Comparison of ENCODE assay signal across 18 cellular contexts in the genomic region with DNA sequence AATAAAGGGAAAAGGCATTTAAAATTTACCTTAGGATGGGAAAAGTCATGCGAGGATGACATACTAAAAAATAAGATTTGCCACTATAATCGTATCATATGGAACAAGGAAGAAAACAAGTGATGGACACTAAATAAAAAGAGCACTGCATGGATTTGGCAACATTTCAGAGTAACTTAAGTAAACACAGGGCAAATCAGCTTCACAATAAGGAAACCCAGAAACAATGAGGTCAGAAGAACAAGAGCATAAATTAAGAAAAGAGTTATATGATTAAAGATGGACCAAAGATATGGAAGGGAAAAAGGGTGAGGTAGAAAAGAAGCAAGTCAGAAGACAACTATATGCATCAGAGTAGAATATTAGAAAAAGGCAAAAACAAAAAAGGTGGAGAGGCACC. TPM values are rescaled to one million over a fixed set of nuclear protein-coding genes. Genes with fewer than 3 reads are reported as not detected.
DNase-seq lines count a peak whose midpoint lies in the region; ATAC-seq and TF ChIP-seq lines count a peak whose summit lies in the region.
"Had no signal": no experiment of that assay in that cellular context is flagged by ENCODE, and none has a peak within 500 bp of the region (broad histone marks: within the 10 kb centered on the region; RNA-seq: fewer than 3 reads in every experiment).

No MANE protein-coding gene starts in this region.

- intact Hi-C loops in mucosa of descending colon (cut with DNase I, micrococcal nuclease) = no loop called here

- H4K12ac ChIP-seq in trophoblast cell (ENCODE audit: low read depth, low read length) = no peak overlapping the region

- WGBS in trophoblast cell (ENCODE audit: extremely low coverage, insufficient coverage, insufficient read length) = no CpG with 5 or more reads among the region's 2 CpGs

- H3K4ac ChIP-seq in trophoblast cell (ENCODE audit: low read depth, low read length) = no peak overlapping the region

- H2AFZ ChIP-seq in trophoblast cell (ENCODE audit: insufficient read depth, low read length, poor library complexity) = no peak overlapping the region
- H2AFZ ChIP-seq: GM23338 had no signal

- H3K36me3 ChIP-seq in mucosa of descending colon (ENCODE audit: low read depth) = no peaks in the 10 kb centered on the region
- peaks cover 2 to 4% of the 10 kb centered on the region in 2 experiments for H3K36me3 ChIP-seq in trophoblast cell (ENCODE audit: control insufficient read depth in 1 of 2, insufficient read depth in 2 of 2, low read length in 2 of 2)

- H3K27me3 ChIP-seq in trophoblast cell (ENCODE audit: insufficient read depth, low read length) = no peaks in the 10 kb centered on the region

- H3K9ac ChIP-seq in trophoblast cell (ENCODE audit: low read length) = no peak overlapping the region

- no peak overlapping the region for H4K91ac ChIP-seq in trophoblast cell (ENCODE audit: low read depth, low read length)

- H3K79me1 ChIP-seq in trophoblast cell (ENCODE audit: low read length) = no peaks in the 10 kb centered on the region

- no peak overlapping the region for H3K4me3 ChIP-seq in LNCaP clone FGC (ENCODE audit: low read depth, low read length)
- no peak overlapping the region for H3K4me3 ChIP-seq in mucosa of descending colon
- H3K4me3 ChIP-seq in trophoblast cell (ENCODE audit: low read depth, low read length) = no peak overlapping the region
- H3K4me3 ChIP-seq: GM23338 had no signal

- no peaks in the 10 kb centered on the region for H3K79me2 ChIP-seq in trophoblast cell (ENCODE audit: control insufficient read depth, insufficient read depth, low read length, poor library complexity)

- H2BK12ac ChIP-seq in trophoblast cell (ENCODE audit: low read length) = no peak overlapping the region

- H3K23ac ChIP-seq in trophoblast cell (ENCODE audit: low read length) = no peak overlapping the region

- H3K4me1 ChIP-seq in mucosa of descending colon (ENCODE audit: low read depth) (peaks cover 10% of the 10 kb centered on the region), trophoblast cell (ENCODE audit: control insufficient read depth in 1 of 2, insufficient read depth in 2 of 2, low read length in 2 of 2) (no peaks in the 10 kb centered on the region)

- TF ChIP-seq CTCF in LNCaP clone FGC (IDR thresholded peaks at IDR 0.05; ENCODE audit: control insufficient read depth, extremely low read depth, insufficient read depth) (no peak), VCaP (conservative IDR thresholded peaks at IDR 0.05) (no peak), mucosa of descending colon (IDR thresholded peaks at IDR 0.05) (no peak)

- H3K14ac ChIP-seq in trophoblast cell (ENCODE audit: low read length) = no peak overlapping the region

- no peak overlapping the region for H2BK5ac ChIP-seq in trophoblast cell (ENCODE audit: low read depth, low read length, poor library complexity)

- H3K27ac ChIP-seq in VCaP (peak overlapping the region; percentile 46), trophoblast cell (ENCODE audit: low read depth, low read length) (no peak overlapping the region)

- ATAC-seq in mucosa of descending colon = peak; percentile 68
- ATAC-seq in GM21786 (IDR thresholded peaks at IDR 0.05; ENCODE audit: unreplicated experiment) = no peak
- ATAC-seq in GM21526 (IDR thresholded peaks at IDR 0.05; ENCODE audit: low FRiP score, unreplicated experiment) = no peak
- ATAC-seq: GM23338, HCT116 had no signal

- no peak overlapping the region for H2BK120ac ChIP-seq in trophoblast cell (ENCODE audit: insufficient read depth, low read length, poor library complexity)

- no peak overlapping the region for H2AK5ac ChIP-seq in trophoblast cell (ENCODE audit: low read length)

- peak; percentile 39 for DNase-seq in LNCaP clone FGC (ENCODE audit: low read depth)
- DNase-seq in dermis blood vessel endothelial cell = peak; percentile 9
- DNase-seq in mucosa of descending colon = no peak
- DNase-seq in trophoblast cell = no peak
- DNase-seq: C1 segment of cervical spinal cord; Calu3; CD4-positive, alpha-beta memory T cell; COR-L47; DMS53; DMS79 treated with DMSO at 0.1 percent for 48 hours; GF-D8; H9 had no signal

- H4K8ac ChIP-seq in trophoblast cell (ENCODE audit: low read depth, low read length) = no peak overlapping the region

- no peak overlapping the region for H3K4me2 ChIP-seq in trophoblast cell (ENCODE audit: low read length)
- H3K4me2 ChIP-seq: GM23338 had no signal

- H3K9me3 ChIP-seq in mucosa of descending colon = no peaks in the 10 kb centered on the region
- H3K9me3 ChIP-seq in trophoblast cell (ENCODE audit: insufficient read depth, low read depth, low read length) = no peaks in the 10 kb centered on the region

- H3K18ac ChIP-seq in trophoblast cell (ENCODE audit: low read length) = no peak overlapping the region

RNA-seq across cellular contexts. Expression of a gene that starts 29.7 kb away (rescaled TPM):
- 2.8 and 3.1 TPM in 2 replicates for total RNA-seq in dermis blood vessel endothelial cell
- 10 to 100 TPM; 31.7 to 61.4 (median 42.6) TPM for total RNA-seq in mucosa of descending colon
- 338 and 343 TPM in 2 replicates for polyA plus RNA-seq in trophoblast cell (2013)
- total RNA-seq: A172 had no signal

Comparison
In these comparisons a context has a peak if more than half of its experiments do, and no peak if none do; other contexts are left out.
1. DNase-seq: peak in LNCaP clone FGC (single experiment) and dermis blood vessel endothelial cell (single experiment); none in mucosa of descending colon (0 of 3) and trophoblast cell (0 of 2).